17 cellular contexts compared by ENCODE assay signal in the genomic region with DNA sequence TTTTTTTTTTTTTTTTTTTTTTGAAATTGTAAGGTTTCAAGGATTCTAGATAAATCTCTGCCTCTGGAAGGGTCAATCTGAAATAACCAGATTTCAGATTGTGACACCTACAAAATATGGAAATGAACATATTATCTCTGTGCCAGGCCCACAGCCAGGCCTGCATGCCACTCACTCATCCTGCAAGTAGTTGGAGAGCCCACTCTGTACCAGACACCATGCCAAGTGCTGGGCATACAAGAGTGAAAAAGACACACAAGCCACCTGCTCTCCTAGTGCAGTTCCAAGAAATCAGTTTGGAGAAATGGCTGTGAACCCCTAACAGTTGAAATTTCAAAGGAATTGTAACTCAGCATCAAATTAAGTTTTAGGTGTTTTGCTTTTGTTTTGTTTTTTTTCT.
"Had no signal": no experiment of that assay in that cellular context is flagged by ENCODE, and none has a peak within 500 bp of the region (broad histone marks: within the 10 kb centered on the region; RNA-seq: fewer than 3 reads in every experiment).

No MANE protein-coding gene starts in this region.

- DNase-seq: activated T-cell treated with anti-CD3 and anti-CD28 coated beads, Interleukin-2, amount 50 U/mL, for 1 hour; aorta; brain microvascular endothelial cell; central memory CD4-positive, alpha-beta T cell; colonic mucosa; left lung; mammary epithelial cell; midbrain; natural killer cell; stimulated activated CD4-positive, alpha-beta T cell treated with anti-CD3 and anti-CD28 coated beads, Interleukin-4, amount 100 ng/mL, for 4 hours; stimulated activated naive CD8-positive, alpha-beta T cell treated with anti-CD3 and anti-CD28 coated beads, Interleukin-15, Interleukin-2, amounts not matched to agents 100 U/mL and 50 U/mL, for 24 hours; T-cell; upper lobe of right lung had no signal

- H3K9me3 ChIP-seq: colonic mucosa, left lung, upper lobe of right lung had no signal

- ATAC-seq: activated T-helper 17 cell treated with anti-CD3 and anti-CD28 coated beads, Interleukin-2, amount 50 U/mL, for 72 hours; left lung; natural killer cell; stimulated activated naive CD8-positive, alpha-beta T cell treated with anti-CD3 and anti-CD28 coated beads, Interleukin-15, Interleukin-2, amounts not matched to agents 100 U/mL and 50 U/mL, for 24 hours; T-cell; upper lobe of right lung; WTC11 had no signal

- H3K27ac ChIP-seq: brain microvascular endothelial cell, colonic mucosa, epithelial cell of prostate, left lung, upper lobe of right lung had no signal

- H3K4me3 ChIP-seq: colonic mucosa, dorsolateral prefrontal cortex, left lung, upper lobe of right lung had no signal

- H3K4me1 ChIP-seq: colonic mucosa, left lung had no signal

- H3K27me3 ChIP-seq: brain microvascular endothelial cell, colonic mucosa, dorsolateral prefrontal cortex, left lung, upper lobe of right lung had no signal

- H3K36me3 ChIP-seq: brain microvascular endothelial cell, colonic mucosa, left lung, upper lobe of right lung had no signal
